11 cellular contexts compared by ENCODE assay signal in genomic region chr14:101072531-101072930, GRCh38.
DNase-seq lines count a peak whose midpoint lies in the region; ATAC-seq and TF ChIP-seq lines count a peak whose summit lies in the region.
"Had no signal": no experiment of that assay in that cellular context is flagged by ENCODE, and none has a peak within 500 bp of the region (broad histone marks: within the 10 kb centered on the region; RNA-seq: fewer than 3 reads in every experiment).

No MANE protein-coding gene starts in this region.

- intact Hi-C loops in sciatic nerve (cut with DNase I): no loop called here

- H3K27ac ChIP-seq in Peyer's patch (no peak overlapping the region), endodermal cell (ENCODE audit: low read depth, low read length) (no peak overlapping the region)
- H3K27ac ChIP-seq: cardiac muscle cell, WERI-Rb-1 had no signal

- no peaks in the 10 kb centered on the region for H3K36me3 Mint-ChIP-seq in endodermal cell (ENCODE audit: low read depth)

- no peak overlapping the region for H3K4me3 Mint-ChIP-seq in endodermal cell
- H3K4me3 Mint-ChIP-seq: activated T-cell treated with anti-CD3 and anti-CD28 coated beads, Interleukin-2, amount 50 U/mL, for 72 hours had no signal

- 51 to 82% methylated on average over 6 to 12 of the region's 16 CpGs for WGBS in endodermal cell (ENCODE audit: insufficient coverage in 1 of 2, insufficient read length in 1 of 2), 2 experiments

- H3K9ac ChIP-seq in ES-I3 (ENCODE audit: low read depth, low read length) (peak overlapping the region; percentile 25; the same call in 1 of the 2 replicates), endodermal cell (ENCODE audit: extremely low read depth, low read length, poor library complexity, severe bottlenecking) (no peak overlapping the region)

- H3K4me3 ChIP-seq in Peyer's patch (no peak overlapping the region), endodermal cell (ENCODE audit: low read length) (no peak overlapping the region)
- H3K4me3 ChIP-seq: cardiac muscle cell had no signal

- no peak for TF ChIP-seq POLR2A in Peyer's patch (IDR thresholded peaks at IDR 0.05)

- no peak overlapping the region for H3K27ac Mint-ChIP-seq in endodermal cell
- H3K27ac Mint-ChIP-seq: activated T-cell treated with anti-CD3 and anti-CD28 coated beads, Interleukin-2, amount 50 U/mL, for 72 hours had no signal

- H3K9me3 ChIP-seq in ES-I3 (ENCODE audit: control insufficient read depth, insufficient read depth, low read length) (no peaks in the 10 kb centered on the region), Peyer's patch (no peaks in the 10 kb centered on the region), endodermal cell (ENCODE audit: control insufficient read depth, low read length) (no peaks in the 10 kb centered on the region)

- H3K27me3 ChIP-seq in Peyer's patch: peaks cover 0 to 6% of the 10 kb centered on the region in 2 donors
- H3K27me3 ChIP-seq in endodermal cell (ENCODE audit: control insufficient read depth, insufficient read depth, low read length, poor library complexity, severe bottlenecking): no peaks in the 10 kb centered on the region
- H3K27me3 ChIP-seq: cardiac muscle cell had no signal

- H3K9me3 Mint-ChIP-seq in endodermal cell: peaks cover 4% of the 10 kb centered on the region
- H3K9me3 Mint-ChIP-seq: activated T-cell treated with anti-CD3 and anti-CD28 coated beads, Interleukin-2, amount 50 U/mL, for 72 hours had no signal

- H3K4me1 Mint-ChIP-seq in endodermal cell: peaks cover 22% of the 10 kb centered on the region

- H3K4me1 ChIP-seq in ES-I3 (ENCODE audit: insufficient read depth, low read length) (peaks cover 9% of the 10 kb centered on the region), Peyer's patch (no peaks in the 10 kb centered on the region), endodermal cell (ENCODE audit: control insufficient read depth, insufficient read depth, low read length) (peaks cover 12% of the 10 kb centered on the region)

- no peak for TF ChIP-seq CTCF in Peyer's patch (IDR thresholded peaks at IDR 0.05)
- TF ChIP-seq CTCF in endodermal cell (conservative IDR thresholded peaks at IDR 0.05): no peak

- ATAC-seq in sciatic nerve: no peak

- peaks cover 4% of the 10 kb centered on the region for H3K27me3 Mint-ChIP-seq in endodermal cell (ENCODE audit: insufficient read depth)

- DNase-seq in Peyer's patch (peak in 2 of 3 donors; percentile 37), endodermal cell (peak; percentile 61), sciatic nerve (ENCODE audit: low spot score) (peak; percentile 50), pons (ENCODE audit: low spot score) (no peak), COLO668 (lab: John Stamatoyannopoulos, UW; ENCODE audit: unreplicated experiment) (no peak), NCI-H1417 (lab: John Stamatoyannopoulos, UW) (no peak)
- DNase-seq: NCI-H1048, WERI-Rb-1 had no signal

- H3K36me3 ChIP-seq in ES-I3 (ENCODE audit: insufficient read depth, low read length) (no peaks in the 10 kb centered on the region), Peyer's patch (no peaks in the 10 kb centered on the region), endodermal cell (ENCODE audit: control insufficient read depth, insufficient read depth, low read length) (no peaks in the 10 kb centered on the region)
- H3K36me3 ChIP-seq: cardiac muscle cell, WERI-Rb-1 had no signal

Comparison
In these comparisons a context has a peak if more than half of its experiments do, and no peak if none do; other contexts are left out.
1. DNase-seq: peak in Peyer's patch (2 of 3), endodermal cell (single experiment) and sciatic nerve (single experiment); none in pons (single experiment), COLO668 (single experiment) and NCI-H1417 (0 of 3).